In genomic region chr1:179081696-179082307, GRCh38 we compare ENCODE assay signal across 8 cellular contexts. TPM values are rescaled to one million over a fixed set of nuclear protein-coding genes. Genes with fewer than 3 reads are reported as not detected.
A peak's percentile ranks its signal among the peaks of the same experiment; 100 is the strongest.
DNase-seq lines count a peak whose midpoint lies in the region; ATAC-seq and TF ChIP-seq lines count a peak whose summit lies in the region.

Gene TOR3A, plus strand, starts transcription at chr1:179082070. Its CDS starts 59 bp downstream, at chr1:179082129.

- peaks cover 43% of the 10 kb centered on the region for H3K79me2 ChIP-seq in Loucy (ENCODE audit: insufficient read depth, low read length)

- peak within 1 kb of the TSS; percentile 95 for H3K14ac ChIP-seq in neuronal stem cell (ENCODE audit: low read length)

- no peaks in the 10 kb centered on the region for H3K9me2 ChIP-seq in Loucy (replicated peaks; ENCODE audit: low read depth, low read length)

- no peak for TF ChIP-seq EP300 in gastroesophageal sphincter (IDR thresholded peaks at IDR 0.05)

- no peaks in the 10 kb centered on the region for H3K9me3 ChIP-seq in ES-I3 (ENCODE audit: control insufficient read depth, insufficient read depth, low read length)
- no peaks in the 10 kb centered on the region for H3K9me3 ChIP-seq in Loucy (ENCODE audit: insufficient read depth, low read depth, low read length)
- no peaks in the 10 kb centered on the region for H3K9me3 ChIP-seq in SJCRH30 (replicated peaks)
- no peaks in the 10 kb centered on the region for H3K9me3 ChIP-seq in gastroesophageal sphincter
- no peaks in the 10 kb centered on the region for H3K9me3 ChIP-seq in neuronal stem cell (replicated peaks in 1 of 2; ENCODE audit: control insufficient read depth in 2 of 2, insufficient read depth in 1 of 2, low read depth in 1 of 2, low read length in 2 of 2)

- ATAC-seq in gastroesophageal sphincter = peak; percentile 97

- peak within 1 kb of the TSS; percentile 95 for H3K4me2 ChIP-seq in Loucy (ENCODE audit: low read depth, low read length, poor library complexity, severe bottlenecking)
- peak within 1 kb of the TSS; percentile 86 for H3K4me2 ChIP-seq in neuronal stem cell (ENCODE audit: insufficient read depth, low read length, poor library complexity, severe bottlenecking)

- H2BK12ac ChIP-seq in neuronal stem cell (ENCODE audit: low read length) = no peak within 1 kb of the TSS

- H3K4ac ChIP-seq in neuronal stem cell (ENCODE audit: low read length) = no peak within 1 kb of the TSS

- H3K18ac ChIP-seq in neuronal stem cell (ENCODE audit: low read length) = peak within 1 kb of the TSS; percentile 96

- no peak within 1 kb of the TSS for H2BK15ac ChIP-seq in neuronal stem cell (ENCODE audit: low read length)

- H3K4me1 ChIP-seq in ES-I3 (ENCODE audit: insufficient read depth, low read length) (peaks cover 3% of the 10 kb centered on the region), Loucy (ENCODE audit: insufficient read depth, low read length, poor library complexity, severe bottlenecking) (peaks cover 15% of the 10 kb centered on the region), SJCRH30 (0 out of 2 replicates have a peak, but pooled peaks cover 4% of the 10 kb centered on the region), gastroesophageal sphincter (peaks cover 0 to 41% (median 13%) of the 10 kb centered on the region in 3 donors), neuronal stem cell (ENCODE audit: control insufficient read depth in 2 of 2, insufficient read depth in 1 of 2, low read depth in 1 of 2, low read length in 2 of 2) (peaks cover 6 to 11% of the 10 kb centered on the region in 2 donors)

- H3K36me3 ChIP-seq in ES-I3 (ENCODE audit: insufficient read depth, low read length) = no peaks in the 10 kb centered on the region
- no peaks in the 10 kb centered on the region; the same call in 1 of the 2 replicates for H3K36me3 ChIP-seq in H7 (replicated peaks; ENCODE audit: control insufficient read depth, insufficient read depth, low read length)
- H3K36me3 ChIP-seq in Loucy (ENCODE audit: insufficient read depth, low read length) = 0 out of 2 replicates have a peak, but pooled peaks cover 3% of the 10 kb centered on the region
- no peaks in the 10 kb centered on the region for H3K36me3 ChIP-seq in SJCRH30
- H3K36me3 ChIP-seq in gastroesophageal sphincter = peaks cover 0 to 17% of the 10 kb centered on the region in 2 donors
- peaks cover 2 to 13% of the 10 kb centered on the region in 2 donors for H3K36me3 ChIP-seq in neuronal stem cell (replicated peaks in 1 of 2; ENCODE audit: control insufficient read depth in 2 of 2, insufficient read depth in 2 of 2, low read length in 2 of 2)

- peaks cover 1% of the 10 kb centered on the region for H3K79me1 ChIP-seq in neuronal stem cell (ENCODE audit: low read depth, low read length)

- H3K4me3 ChIP-seq in H7 (ENCODE audit: insufficient read depth, low read depth, low read length) (peak within 1 kb of the TSS; percentile 92), Loucy (ENCODE audit: low read length, poor library complexity, severe bottlenecking) (peak within 1 kb of the TSS; percentile 75), SJCRH30 (peak within 1 kb of the TSS; percentile 82), gastroesophageal sphincter (peak within 1 kb of the TSS; percentile 84 to 97), neuronal stem cell (ENCODE audit: low read length in 2 of 2) (peak within 1 kb of the TSS; percentile 82 to 89)

- H3K23ac ChIP-seq in neuronal stem cell (ENCODE audit: low read depth, low read length, poor library complexity) = peak within 1 kb of the TSS; percentile 93

- no peak within 1 kb of the TSS for H2AK5ac ChIP-seq in neuronal stem cell (ENCODE audit: low read depth, low read length)

- no peak for TF ChIP-seq CTCF in Loucy (conservative IDR thresholded peaks at IDR 0.05; ENCODE audit: low read length)
- TF ChIP-seq CTCF in gastroesophageal sphincter (IDR thresholded peaks at IDR 0.05) = peak in 1 of 4 experiments; percentile 2
- TF ChIP-seq CTCF in subcutaneous adipose tissue (IDR thresholded peaks at IDR 0.05; ENCODE audit: low read depth) = no peak

- no peak within 1 kb of the TSS for H2BK5ac ChIP-seq in neuronal stem cell (ENCODE audit: low read length)

- TF ChIP-seq POLR2A in gastroesophageal sphincter (IDR thresholded peaks at IDR 0.05) = peak; percentile 82 to 87

- H3K27me3 ChIP-seq in H7 (ENCODE audit: control insufficient read depth, insufficient read depth, low read length) = peaks cover 3% of the 10 kb centered on the region; the same call in 1 of the 2 replicates
- no peaks in the 10 kb centered on the region for H3K27me3 ChIP-seq in Loucy (ENCODE audit: insufficient read depth, low read length, poor library complexity, severe bottlenecking)
- H3K27me3 ChIP-seq in SJCRH30 = no peaks in the 10 kb centered on the region
- no peaks in the 10 kb centered on the region for H3K27me3 ChIP-seq in gastroesophageal sphincter
- H3K27me3 ChIP-seq in neuronal stem cell (ENCODE audit: control insufficient read depth in 3 of 3, insufficient read depth in 3 of 3, low read depth in 1 of 3, low read length in 3 of 3) = peaks cover 0 to 6% (median 0%) of the 10 kb centered on the region in 3 experiments

- no peak within 1 kb of the TSS for H4K91ac ChIP-seq in neuronal stem cell (ENCODE audit: low read depth, low read length, poor library complexity)

- WGBS in gastroesophageal sphincter (ENCODE audit: low coverage in 1 of 2), 2 donors = 2% methylated on average over 6 of the region's 49 CpGs; no CpG with 5 or more reads in 1 of the 2 donors
- WGBS in neuronal stem cell (ENCODE audit: extremely low coverage in 2 of 2, insufficient read length in 2 of 2, insufficient replicate concordance in 1 of 2), 2 donors = no CpG with 5 or more reads among the region's 49 CpGs

- DNase-seq in H7 = peak; percentile 96
- peak; percentile 92 to 93 for DNase-seq in SJCRH30
- DNase-seq in activated naive CD4-positive, alpha-beta T cell treated with Interleukin-2 at 50 U/mL for 16 hours = peak; percentile 79
- DNase-seq in neuronal stem cell (ENCODE audit: low spot score) = peak; percentile 83

- no peak within 1 kb of the TSS for H4K8ac ChIP-seq in neuronal stem cell (ENCODE audit: low read depth, low read length)

- no peaks in the 10 kb centered on the region for H3F3A ChIP-seq in Loucy (ENCODE audit: low read depth)

- H2AFZ ChIP-seq in Loucy (ENCODE audit: low read length) (peak within 1 kb of the TSS; percentile 78), neuronal stem cell (ENCODE audit: low read length) (peak within 1 kb of the TSS; percentile 98)

- peaks cover 9% of the 10 kb centered on the region for H4K20me1 ChIP-seq in Loucy (ENCODE audit: insufficient read depth, low read length, poor library complexity, severe bottlenecking)

- H3K9ac ChIP-seq in ES-I3 (ENCODE audit: low read depth, low read length) = peak within 1 kb of the TSS; percentile 81
- peak within 1 kb of the TSS; percentile 70 for H3K9ac ChIP-seq in Loucy (ENCODE audit: low read depth, low read length, poor library complexity, severe bottlenecking)
- peak within 1 kb of the TSS; percentile 98 for H3K9ac ChIP-seq in neuronal stem cell (ENCODE audit: low read depth, low read length, poor library complexity)

- no peak within 1 kb of the TSS for H2BK120ac ChIP-seq in neuronal stem cell (ENCODE audit: low read depth, low read length)

- H3K27ac ChIP-seq in SJCRH30 = peak within 1 kb of the TSS; percentile 73
- H3K27ac ChIP-seq in gastroesophageal sphincter = peak within 1 kb of the TSS; percentile 70 to 92 (median 87)
- H3K27ac ChIP-seq in neuronal stem cell (replicated peaks; ENCODE audit: low read length) = peak within 1 kb of the TSS; percentile 17

RNA-seq across cellular contexts. Expression of gene TOR3A, which starts in this region (rescaled TPM):
- 25.3 and 29.7 TPM in 2 replicates for total RNA-seq in H7 (2014; rRNA removed; shearing (Covaris generic))
- total RNA-seq in SJCRH30 (2014; rRNA removed; shearing (Covaris generic)) = 14.6 and 15.4 TPM in 2 replicates
- total RNA-seq in gastroesophageal sphincter (10 to 100 TPM; 17.8 to 40.5 (median 31.4) TPM), subcutaneous adipose tissue (10 to 100 TPM; 22.0 to 45.8 (median 32.9) TPM)
- polyA plus RNA-seq in neuronal stem cell (2013, experiment 1 of 2) = 12.6 TPM
- polyA plus RNA-seq in neuronal stem cell (2013, experiment 2 of 2) = 12.5 TPM

Comparison
In these comparisons a context has a peak if more than half of its experiments do, and no peak if none do; other contexts are left out.
1. Peak in every context shown above with its lines: DNase-seq, ATAC-seq, H3K4me3 ChIP-seq and H3K27ac ChIP-seq.
2. H3K27ac ChIP-seq: peak in every context shown above with its lines; median percentile 87 in gastroesophageal sphincter; 73 in SJCRH30; 17 in neuronal stem cell.